Comparison of ENCODE assay signal across 8 cellular contexts in genomic region chr19:34404109-34404909, GRCh38. TPM values are rescaled to one million over a fixed set of nuclear protein-coding genes. Genes with fewer than 3 reads are reported as not detected.
DNase-seq lines count a peak whose midpoint lies in the region; FAIRE-seq and TF ChIP-seq lines count a peak whose summit lies in the region.

Gene PDCD2L, plus strand, starts transcription at chr19:34404399. Its CDS starts 32 bp downstream, at chr19:34404431.

- CTCF ChIA-PET in CD8-positive, alpha-beta memory T cell (lab: Charles Lee), result no interaction called here
- CTCF ChIA-PET in H1 (lab: Charles Lee; ENCODE audit: partially characterized antibody), result no interaction called here

- H3K27me3 Mint-ChIP-seq in CD8-positive, alpha-beta memory T cell, result no peaks in the 10 kb centered on the region

- TF ChIP-seq RAD21 in H1 (IDR thresholded peaks at IDR 0.05 in 1 of 2, conservative IDR thresholded peaks at IDR 0.05 in 1 of 2; ENCODE audit: low read depth in 2 of 2, low read length in 2 of 2), result no peak

- TF ChIP-seq CTCF in GM20000 (IDR thresholded peaks at IDR 0.05; ENCODE audit: extremely low read depth, missing control alignments) (no peak), H1 (IDR thresholded peaks at IDR 0.05; ENCODE audit: control extremely low read depth in 1 of 3, insufficient read depth in 1 of 3, low read depth in 1 of 3, low read length in 3 of 3) (no peak)

- H3K36me3 Mint-ChIP-seq in CD8-positive, alpha-beta memory T cell, result peaks cover 0 to 24% (median 12%) of the 10 kb centered on the region in 3 donors

- H3K9me3 Mint-ChIP-seq in CD8-positive, alpha-beta memory T cell, result no peaks in the 10 kb centered on the region

- no peak within 1 kb of the TSS for H3K14ac ChIP-seq in H1 (ENCODE audit: insufficient read length)

- no peaks in the 10 kb centered on the region for H3K27me3 ChIP-seq in CD8-positive, alpha-beta memory T cell (ENCODE audit: insufficient read depth, low read length, poor library complexity, severe bottlenecking)
- H3K27me3 ChIP-seq in H1 (replicated peaks in 1 of 4; ENCODE audit: control insufficient read depth in 3 of 4, extremely low read depth in 1 of 4, insufficient read depth in 3 of 4, low read length in 3 of 4) (no peaks in the 10 kb centered on the region), mesendoderm (ENCODE audit: insufficient read depth, low read length, poor library complexity) (no peaks in the 10 kb centered on the region)

- H3K4me3 Mint-ChIP-seq in CD8-positive, alpha-beta memory T cell, result peak within 1 kb of the TSS; percentile 90 to 95 (median 93)

- DNase-seq in CD8-positive, alpha-beta memory T cell, result peak; percentile 86 to 95 (median 89)
- DNase-seq in GM20000 (ENCODE audit: low spot score) (peak; percentile 94), HT-29 (ENCODE audit: low spot score) (peak; percentile 99), H1 (ENCODE audit: low read depth in 1 of 2, low spot score in 2 of 2) (peak; percentile 73 to 97), mesendoderm (peak; percentile 95)
- DNase-seq in NK-92 treated with Interleukin-12 subunit alpha and Interleukin-12 subunit beta, amount 100 ng/mL, for 24 hours (lab: John Stamatoyannopoulos, UW), result peak; percentile 86
- peak; percentile 96 for DNase-seq in activated CD8-positive, alpha-beta memory T cell treated with anti-CD3 and anti-CD28 coated beads for 24 hours
- DNase-seq in stimulated activated CD8-positive, alpha-beta memory T cell treated with anti-CD3 and anti-CD28 coated beads, Interleukin-12 subunit alpha, Interleukin-12 subunit beta, amount 100 ng/mL, for 4 hours (ENCODE audit: low read depth), result peak; percentile 83

- TF ChIP-seq POLR2A in H1 (IDR thresholded peaks at IDR 0.05; ENCODE audit: control extremely low read depth in 1 of 2, low read depth in 2 of 2, low read length in 2 of 2), result peak; percentile 48 to 89

- H3K4ac ChIP-seq in H1 (replicated peaks; ENCODE audit: insufficient read length, low read depth, low read length) (peak within 1 kb of the TSS; percentile 95), mesendoderm (ENCODE audit: low read depth, low read length) (peak within 1 kb of the TSS; percentile 1)

- peak within 1 kb of the TSS; percentile 95 for H2AFZ ChIP-seq in H1 (ENCODE audit: low read length)

- H2BK20ac ChIP-seq in H1 (ENCODE audit: low read length), result 0 out of 2 replicates have a peak within 1 kb of the TSS, but pooled peaks have one; percentile 21

- peaks cover 4% of the 10 kb centered on the region; the same call in 1 of the 2 replicates for H3K79me1 ChIP-seq in H1 (ENCODE audit: low read depth, low read length)
- peaks cover 1% of the 10 kb centered on the region for H3K79me1 ChIP-seq in mesendoderm (ENCODE audit: low read length)

- peak within 1 kb of the TSS; percentile 85 for H3K4me3 ChIP-seq in CD8-positive, alpha-beta memory T cell (ENCODE audit: low read length)
- H3K4me3 ChIP-seq in H1 (ENCODE audit: extremely low read depth in 1 of 4, insufficient read depth in 2 of 4, low read depth in 3 of 4, low read length in 4 of 4) (peak within 1 kb of the TSS; percentile 83 to 92 (median 88)), mesendoderm (ENCODE audit: low read length) (peak within 1 kb of the TSS; percentile 85)

- H4K20me1 ChIP-seq in H1 (replicated peaks in 1 of 2; ENCODE audit: control insufficient read depth in 1 of 2, insufficient read depth in 2 of 2, low read length in 2 of 2), result peaks cover 0 to 2% of the 10 kb centered on the region in 2 experiments

- H3K23ac ChIP-seq in H1 (ENCODE audit: insufficient read length), result no peak within 1 kb of the TSS
- H3K23ac ChIP-seq in mesendoderm (ENCODE audit: low read length), result no peak within 1 kb of the TSS

- H2AK5ac ChIP-seq in H1 (ENCODE audit: low read depth, low read length) (no peak within 1 kb of the TSS), mesendoderm (ENCODE audit: low read length) (no peak within 1 kb of the TSS)

- peak within 1 kb of the TSS; percentile 33 for H2BK120ac ChIP-seq in H1 (replicated peaks; ENCODE audit: low read depth, low read length)
- H2BK120ac ChIP-seq in mesendoderm (ENCODE audit: low read depth, low read length), result no peak within 1 kb of the TSS

- peak within 1 kb of the TSS; percentile 58 to 95 (median 84) for H3K27ac Mint-ChIP-seq in CD8-positive, alpha-beta memory T cell

- H3K79me2 ChIP-seq in H1 (ENCODE audit: control insufficient read depth in 1 of 2, insufficient read depth in 2 of 2, low read length in 2 of 2), result peaks cover 0 to 34% of the 10 kb centered on the region in 2 experiments; a peak in 2 of 4 replicates
- H3K79me2 ChIP-seq in mesendoderm (ENCODE audit: control insufficient read depth, insufficient read depth, low read length), result peaks cover 8% of the 10 kb centered on the region

- peak within 1 kb of the TSS; percentile 80 to 91 (median 89) for H3K9ac ChIP-seq in H1 (replicated peaks in 1 of 4; ENCODE audit: extremely low read depth in 1 of 4, low read depth in 3 of 4, low read length in 3 of 4)
- H3K9ac ChIP-seq in mesendoderm (ENCODE audit: low read length), result peak within 1 kb of the TSS; percentile 92

- H4K91ac ChIP-seq in H1 (replicated peaks; ENCODE audit: insufficient read length, low read length), result peak within 1 kb of the TSS; percentile 80

- H3K4me1 Mint-ChIP-seq in CD8-positive, alpha-beta memory T cell, result peaks cover 13 to 38% (median 19%) of the 10 kb centered on the region in 3 donors

- H4K5ac ChIP-seq in H1 (ENCODE audit: insufficient read length, low read depth, low read length) (peak within 1 kb of the TSS; percentile 96), mesendoderm (ENCODE audit: low read length) (no peak within 1 kb of the TSS)

- H3K4me2 ChIP-seq in H1 (ENCODE audit: insufficient read depth in 1 of 2, low read depth in 2 of 2, low read length in 2 of 2) (peak within 1 kb of the TSS; percentile 51 to 71), mesendoderm (ENCODE audit: low read length) (peak within 1 kb of the TSS; percentile 68)

- H3K56ac ChIP-seq in H1 (replicated peaks; ENCODE audit: insufficient read length, low read depth, low read length) (peak within 1 kb of the TSS; percentile 67), mesendoderm (ENCODE audit: low read length) (peak within 1 kb of the TSS; percentile 98)

- H2BK12ac ChIP-seq in H1 (ENCODE audit: low read depth, low read length), result no peak within 1 kb of the TSS

- peaks cover 7% of the 10 kb centered on the region for H3K36me3 ChIP-seq in CD8-positive, alpha-beta memory T cell (ENCODE audit: insufficient read depth, low read length)
- H3K36me3 ChIP-seq in H1 (ENCODE audit: control insufficient read depth in 2 of 4, insufficient read depth in 4 of 4, low read length in 3 of 4) (peaks cover 11 to 34% (median 18%) of the 10 kb centered on the region in 4 experiments), mesendoderm (ENCODE audit: control insufficient read depth, insufficient read depth, low read length) (peaks cover 2% of the 10 kb centered on the region)

- TF ChIP-seq EP300 in H1 (IDR thresholded peaks at IDR 0.05; ENCODE audit: borderline replicate concordance in 1 of 2, low read depth in 2 of 2, low read length in 2 of 2), result no peak

- H3K4me1 ChIP-seq in CD8-positive, alpha-beta memory T cell (ENCODE audit: insufficient read depth, low read length), result peaks cover 2% of the 10 kb centered on the region
- H3K4me1 ChIP-seq in H1 (replicated peaks in 1 of 4; ENCODE audit: control insufficient read depth in 3 of 4, insufficient read depth in 4 of 4, low read length in 3 of 4) (no peaks in the 10 kb centered on the region), mesendoderm (ENCODE audit: control insufficient read depth, low read depth, low read length) (no peaks in the 10 kb centered on the region)

- no peak for FAIRE-seq in H1 (lab: Jason Lieb, UNC)

- H3K27ac ChIP-seq in CD8-positive, alpha-beta memory T cell (ENCODE audit: low read depth, low read length), result peak within 1 kb of the TSS; percentile 73
- H3K27ac ChIP-seq in H1 (ENCODE audit: low read depth, low read length) (peak within 1 kb of the TSS; percentile 90), mesendoderm (ENCODE audit: low read depth, low read length) (peak within 1 kb of the TSS; percentile 2)

- H3K9me3 ChIP-seq in CD8-positive, alpha-beta memory T cell (ENCODE audit: low read length), result no peaks in the 10 kb centered on the region
- H3K9me3 ChIP-seq in H1 (ENCODE audit: insufficient read depth in 2 of 2, low read depth in 1 of 2, low read length in 1 of 2), result no peaks in the 10 kb centered on the region

- H2BK5ac ChIP-seq in H1 (ENCODE audit: low read depth, low read length), result peak within 1 kb of the TSS; percentile 97; the same call in 1 of the 2 replicates
- H2BK5ac ChIP-seq in mesendoderm (ENCODE audit: low read length), result no peak within 1 kb of the TSS

- no peak within 1 kb of the TSS for H2BK15ac ChIP-seq in H1 (ENCODE audit: low read length)
- no peak within 1 kb of the TSS for H2BK15ac ChIP-seq in mesendoderm (replicated peaks; ENCODE audit: low read depth)

- H4K8ac ChIP-seq in H1 (ENCODE audit: extremely low read depth, insufficient read depth, low read length), result peak within 1 kb of the TSS; percentile 95
- H4K8ac ChIP-seq in mesendoderm (ENCODE audit: low read depth, low read length), result no peak within 1 kb of the TSS

- POLR2A ChIA-PET in CD8-positive, alpha-beta memory T cell (lab: Charles Lee), result interaction anchor here (1.4 kb wide), 1 partner anchor 24 kb away, joined by 3 read pairs; the partner anchor contains the start of gene UBA2
- POLR2A ChIA-PET in H1 (lab: Charles Lee; ENCODE audit: partially characterized antibody), result interaction anchor here (0.9 to 2.4 kb wide), 7 partner anchors 9 to 95 kb away, joined by 3 to 7 read pairs (median 3); partner anchors contain the start of genes GPI, UBA2 and WTIP

- 1% methylated on average over 62 of the region's 69 CpGs; no CpG with 5 or more reads in 1 of the 2 experiments for WGBS in H1 (ENCODE audit: extremely low coverage in 1 of 2, insufficient coverage in 1 of 2, insufficient read length in 1 of 2, insufficient replicate concordance in 2 of 2, low coverage in 1 of 2, low lambda C conversion rate in 2 of 2, missing lambda C conversion rate in 1 of 2), 2 experiments
- no CpG with 5 or more reads among the region's 69 CpGs for WGBS in mesendoderm (ENCODE audit: extremely low coverage, insufficient coverage, low lambda C conversion rate)

- peaks cover 3% of the 10 kb centered on the region; the same call in 1 of the 2 replicates for H3K23me2 ChIP-seq in H1 (ENCODE audit: low read depth, low read length)

- H3K18ac ChIP-seq in H1 (ENCODE audit: extremely low read depth, low read length), result peak within 1 kb of the TSS; percentile 97
- peak within 1 kb of the TSS; percentile 90 for H3K18ac ChIP-seq in mesendoderm (ENCODE audit: low read length)

RNA-seq across cellular contexts. Expression of gene PDCD2L, which starts in this region (rescaled TPM):
- 10 to 100 TPM; 40.0 to 46.2 TPM for total RNA-seq in CD8-positive, alpha-beta memory T cell
- polyA plus RNA-seq in CD8-positive, alpha-beta memory T cell, result 19.9 TPM
- total RNA-seq in HT-29 (2014; rRNA removed; shearing (Covaris generic)), result 83.2 and 89.6 TPM in 2 replicates
- total RNA-seq in H1 (2021; fragmentation: NEBNext Ultra II Directional; extraction: Animal tissue kit (Norgen Biotek cat#: 25700)), result 50.8 and 51.5 TPM in 2 replicates
- polyA plus RNA-seq in H1 (2011; rRNA removed), result 78.1 and 80.2 TPM in 2 replicates
- polyA plus RNA-seq in H1 (2011; cell fraction: cytosol; rRNA removed), result 72.4 TPM
- 47.8 TPM for polyA plus RNA-seq in H1 (2011; cell fraction: nucleus; rRNA removed)
- 42.0 to 65.0 TPM (median 44.8 TPM) in 4 replicates for polyA plus RNA-seq in H1 (2012, experiment 1 of 2)
- polyA plus RNA-seq in H1 (2012, experiment 2 of 2), result 59.2 TPM
- 57.3 TPM for polyA plus RNA-seq in H1 (2013, experiment 1 of 2)
- polyA plus RNA-seq in H1 (2013, experiment 2 of 2), result 59.1 TPM
- 35.2 and 56.0 TPM in 2 replicates for polyA minus RNA-seq in H1 (2011; rRNA and poly(A)+ RNA removed)
- 19.8 TPM for polyA minus RNA-seq in H1 (2011; cell fraction: cytosol; rRNA and poly(A)+ RNA removed)
- 22.6 TPM for polyA minus RNA-seq in H1 (2011; cell fraction: nucleus; rRNA and poly(A)+ RNA removed)
- polyA plus RNA-seq in mesendoderm (2013, experiment 1 of 2), result 72.4 TPM
- polyA plus RNA-seq in mesendoderm (2013, experiment 2 of 2), result 67.4 TPM

Comparison
In these comparisons a context has a peak if more than half of its experiments do, and no peak if none do; other contexts are left out.
1. Peak in every context shown above with its lines: DNase-seq, H3K4me3 ChIP-seq and H3K27ac ChIP-seq.
2. H3K27ac ChIP-seq: peak in every context shown above with its lines; median percentile 90 in H1; 73 in CD8-positive, alpha-beta memory T cell; 2 in mesendoderm.